ENCODE assay signal across 33 cellular contexts in the genomic region with DNA sequence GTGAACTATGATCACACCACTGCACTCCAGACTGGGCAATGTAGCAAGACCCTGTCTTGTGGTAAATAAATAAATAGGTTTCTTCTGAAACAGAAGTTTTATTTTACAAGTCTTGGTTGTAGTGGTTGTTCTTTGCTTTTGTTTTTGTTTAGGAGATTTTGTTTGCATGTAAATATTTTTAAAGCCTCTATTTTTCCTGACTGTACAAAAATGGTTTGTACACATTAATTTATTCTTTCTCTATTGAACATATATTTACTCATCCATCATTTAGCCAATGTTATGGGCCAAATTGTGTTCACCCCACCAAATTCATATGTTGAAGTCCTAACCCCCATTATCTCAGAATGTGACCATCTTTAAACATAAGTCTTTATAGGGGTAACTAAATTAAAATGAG.
"Had no signal": no experiment of that assay in that cellular context is flagged by ENCODE, and none has a peak within 500 bp of the region (broad histone marks: within the 10 kb centered on the region; RNA-seq: fewer than 3 reads in every experiment).

No MANE protein-coding gene starts in this region.

- ATAC-seq: activated CD8-positive, alpha-beta T cell treated with anti-CD3 and anti-CD28 coated beads for 36 hours; activated naive CD4-positive, alpha-beta T cell treated with anti-CD3 and anti-CD28 coated beads, Interleukin-2, amount 50 U/mL, for 72 hours; activated T-cell treated with anti-CD3 and anti-CD28 coated beads, Interleukin-2, amount 50 U/mL, for 4 hours; activated T-cell treated with anti-CD3 and anti-CD28 coated beads, Interleukin-2, amount 50 U/mL, for 72 hours; activated T-helper 17 cell treated with anti-CD3 and anti-CD28 coated beads, Interleukin-2, amount 50 U/mL, for 72 hours; body of pancreas had no signal

- H3K27ac ChIP-seq: adrenal gland, body of pancreas, brain microvascular endothelial cell, breast epithelium, VCaP had no signal

- H3K36me3 ChIP-seq: adrenal gland, brain microvascular endothelial cell, breast epithelium had no signal

- H3K4me3 ChIP-seq: adrenal gland, body of pancreas, breast epithelium had no signal

- H3K4me1 ChIP-seq: adrenal gland, body of pancreas, breast epithelium had no signal

- H3K9me3 ChIP-seq: adrenal gland, body of pancreas, breast epithelium had no signal

- DNase-seq: activated B cell treated with CpG ODN at 0.5 μM for 24 hours; activated CD4-positive, alpha-beta memory T cell treated with anti-CD3 and anti-CD28 coated beads for 36 hours; activated CD4-positive, alpha-beta T cell treated with anti-CD3 and anti-CD28 coated beads for 4 hours; activated CD4-positive, alpha-beta T cell treated with anti-CD3 and anti-CD28 coated beads, Interleukin-2, amount 10 ng/mL, durations not matched to agents 24 days and 14 days; activated CD4-positive, alpha-beta T cell treated with anti-CD3 and anti-CD28 coated beads, Interleukin-2, amount 50 U/mL, for 1 hour; activated CD4-positive, alpha-beta T cell treated with anti-CD3 and anti-CD28 coated beads, Interleukin-2, amount 50 U/mL, for 4 hours; activated CD4-positive, CD25-positive, alpha-beta regulatory T cell treated with anti-CD3 and anti-CD28 coated beads, Interleukin-2, amount 50 U/mL, for 72 hours; activated CD8-positive, alpha-beta memory T cell treated with anti-CD3 and anti-CD28 coated beads, Interleukin-2, amount 50 U/mL, for 4 hours; activated CD8-positive, alpha-beta T cell treated with anti-CD3 and anti-CD28 coated beads for 36 hours; activated effector memory CD4-positive, alpha-beta T cell treated with anti-CD3 and anti-CD28 coated beads, Interleukin-2, amount 50 U/mL, for 16 hours; activated gamma-delta T cell treated with Interleukin-2 at 50 U/mL for 16 hours; activated naive CD4-positive, alpha-beta T cell; activated naive CD4-positive, alpha-beta T cell treated with anti-CD3 and anti-CD28 coated beads for 36 hours; activated naive CD4-positive, alpha-beta T cell treated with anti-CD3 and anti-CD28 coated beads, Interleukin-2, amount 50 U/mL, for 16 hours; activated naive CD8-positive, alpha-beta T cell treated with anti-CD3 and anti-CD28 coated beads for 36 hours; activated T-cell treated with anti-CD3 and anti-CD28 coated beads for 4 hours; activated T-cell treated with anti-CD3 and anti-CD28 coated beads, Interleukin-2, amount 50 U/mL, for 1 hour; activated T-cell treated with anti-CD3 and anti-CD28 coated beads, Interleukin-2, amount 50 U/mL, for 4 hours; activated T-cell treated with anti-CD3 and anti-CD28 coated beads, Interleukin-2, amount 50 U/mL, for 72 hours; adrenal gland; amniotic stem cell; aorta; body of pancreas; brain microvascular endothelial cell; central memory CD4-positive, alpha-beta T cell; T-helper 2 cell; T-helper 9 cell had no signal

- FAIRE-seq: astrocyte, TTC549 had no signal

- H3K27me3 ChIP-seq: adrenal gland, body of pancreas, brain microvascular endothelial cell, breast epithelium had no signal
